In the genomic region with DNA sequence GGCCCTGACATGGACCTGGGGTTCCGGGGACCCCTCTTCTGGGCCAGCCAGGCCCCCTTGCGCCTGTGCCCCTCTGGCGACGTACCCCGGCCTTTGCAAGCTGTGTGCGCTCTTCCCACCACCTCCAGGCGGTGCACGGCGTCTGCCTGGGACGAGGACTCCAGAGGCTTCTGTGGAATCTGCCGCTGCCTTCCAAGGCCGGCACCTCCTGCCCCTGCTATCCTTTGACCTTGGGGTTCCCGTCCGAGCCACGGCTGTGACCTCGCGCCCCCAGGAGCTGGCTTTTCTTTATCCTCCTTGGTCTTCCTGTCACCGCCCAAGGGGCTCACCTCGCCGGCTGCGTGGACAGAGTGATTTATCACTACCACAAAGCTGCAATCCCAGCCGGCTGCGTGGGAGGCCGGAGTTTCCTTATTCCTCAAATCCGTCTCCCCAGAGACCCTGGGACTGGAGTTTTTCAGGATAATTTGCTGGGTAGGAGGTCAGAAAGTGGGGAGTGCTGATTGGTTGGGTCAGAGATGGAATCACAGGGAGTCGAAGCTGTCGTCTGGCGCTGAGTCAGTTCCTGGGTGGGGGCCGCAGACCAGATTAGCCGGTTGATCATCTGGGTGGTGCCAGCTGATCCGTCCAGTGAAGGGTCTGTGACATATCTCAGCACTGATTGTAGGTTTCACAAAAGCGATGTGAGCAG, we compare ENCODE assay signal across 9 cellular contexts. TPM values are rescaled to one million over a fixed set of nuclear protein-coding genes. Genes with fewer than 3 reads are reported as not detected.
DNase-seq lines count a peak whose midpoint lies in the region; ATAC-seq, FAIRE-seq and TF ChIP-seq lines count a peak whose summit lies in the region.
"Had no signal": no experiment of that assay in that cellular context is flagged by ENCODE, and none has a peak within 500 bp of the region (broad histone marks: within the 10 kb centered on the region; RNA-seq: fewer than 3 reads in every experiment).

No MANE protein-coding gene starts in this region.

- H3K9me3 ChIP-seq in A549, result no peaks in the 10 kb centered on the region
- H3K9me3 ChIP-seq in NT2/D1 (ENCODE audit: insufficient read depth, low read length), result no peaks in the 10 kb centered on the region

- DNase-seq in A549 (ENCODE audit: low read depth in 1 of 2, low spot score in 1 of 2), result peak; percentile 24 to 82
- no peak for DNase-seq in NT2/D1 (ENCODE audit: low read depth, low spot score)
- DNase-seq in fibroblast of the aortic adventitia (ENCODE audit: low read depth), result peak; percentile 80
- peak; percentile 11 for DNase-seq in myocyte (ENCODE audit: low read depth)
- DNase-seq in activated T-cell treated with anti-CD3 and anti-CD28 coated beads, Interleukin-2, amount 50 U/mL, for 24 hours, result no peak
- no peak for DNase-seq in GDM1 (lab: John Stamatoyannopoulos, UW)
- DNase-seq in NCI-H446 treated with DMSO at 0.1 percent for 48 hours (lab: John Stamatoyannopoulos, UW), result no peak
- DNase-seq in NCI-H1048 (lab: John Stamatoyannopoulos, UW), result no peak
- DNase-seq: activated gamma-delta T cell treated with Interleukin-2 at 50 U/mL for 16 hours had no signal

- CTCF ChIA-PET in A549 (lab: Yijun Ruan, JAX), result no interaction called here

- H3K27ac Mint-ChIP-seq in activated T-cell treated with anti-CD3 and anti-CD28 coated beads, Interleukin-2, amount 50 U/mL, for 24 hours, result no peak overlapping the region

- H3K27me3 Mint-ChIP-seq in activated T-cell treated with anti-CD3 and anti-CD28 coated beads, Interleukin-2, amount 50 U/mL, for 24 hours, result no peaks in the 10 kb centered on the region

- H3K27ac ChIP-seq in A549, result peak overlapping the region; percentile 93 to 96

- peak overlapping the region; percentile 22 for H3K4me3 ChIP-seq in A549
- H3K4me3 ChIP-seq in NT2/D1 (ENCODE audit: insufficient read length, low read depth), result no peak overlapping the region
- H3K4me3 ChIP-seq in fibroblast of the aortic adventitia (ENCODE audit: low read depth, low read length), result no peak overlapping the region

- no peaks in the 10 kb centered on the region for H3K36me3 Mint-ChIP-seq in activated T-cell treated with anti-CD3 and anti-CD28 coated beads, Interleukin-2, amount 50 U/mL, for 24 hours (ENCODE audit: low read depth)

- H3K4me1 ChIP-seq in A549, result peaks cover 64% of the 10 kb centered on the region
- H3K4me1 ChIP-seq in NT2/D1 (ENCODE audit: insufficient read depth, insufficient read length), result peaks cover 9% of the 10 kb centered on the region

- no peak for TF ChIP-seq CTCF in A549 (IDR thresholded peaks at IDR 0.05)
- no peak for TF ChIP-seq CTCF in fibroblast of the aortic adventitia (IDR thresholded peaks at IDR 0.05; ENCODE audit: insufficient read depth, low read length)

- TF ChIP-seq POLR2A in A549 (IDR thresholded peaks at IDR 0.05; ENCODE audit: low read length), result no peak

- peak; percentile 92 for FAIRE-seq in A549 (lab: Jason Lieb, UNC)

- no peaks in the 10 kb centered on the region for H3K36me3 ChIP-seq in NT2/D1 (ENCODE audit: insufficient read depth, insufficient read length, low read length)

- POLR2A ChIA-PET in A549 (lab: Yijun Ruan, JAX), result no interaction called here

- H3K9ac ChIP-seq in NT2/D1 (ENCODE audit: insufficient read length, low read depth), result peak overlapping the region; percentile 67

- peak overlapping the region; percentile 91 for H3K4me2 ChIP-seq in A549

- TF ChIP-seq EP300 in A549 (IDR thresholded peaks at IDR 0.05), result peak; percentile 16 to 35; a peak in 2 of 5 replicates

- peak; percentile 70 to 74 for ATAC-seq in A549

- 14% methylated on average over 31 of the region's 32 CpGs for WGBS in A549 (ENCODE audit: missing lambda C conversion rate)

- no peaks in the 10 kb centered on the region for H3K27me3 ChIP-seq in NT2/D1 (ENCODE audit: insufficient read depth, insufficient read length)

- H3K4me1 Mint-ChIP-seq in activated T-cell treated with anti-CD3 and anti-CD28 coated beads, Interleukin-2, amount 50 U/mL, for 24 hours (ENCODE audit: low read depth), result no peaks in the 10 kb centered on the region

- H3K4me3 Mint-ChIP-seq in activated T-cell treated with anti-CD3 and anti-CD28 coated beads, Interleukin-2, amount 50 U/mL, for 24 hours, result no peak overlapping the region

- no peaks in the 10 kb centered on the region for H3K9me3 Mint-ChIP-seq in activated T-cell treated with anti-CD3 and anti-CD28 coated beads, Interleukin-2, amount 50 U/mL, for 24 hours

- peak; percentile 16 to 30; a peak in 1 of 5 replicates for TF ChIP-seq RAD21 in A549 (conservative IDR thresholded peaks at IDR 0.05 in 1 of 2, IDR thresholded peaks at IDR 0.05 in 1 of 2)

TF ChIP-seq in A549, 52 proteins besides CTCF, POLR2A, EP300 and RAD21:
- TF ChIP-seq HOXB5 (CRISPR knock-in tag; IDR thresholded peaks at IDR 0.05) (peak; percentile 72; the same call in 1 of the 2 replicates), SMC3 (IDR thresholded peaks at IDR 0.05) (0 out of 3 replicates have a peak, but pooled peaks have one; percentile 13), BCL3 (IDR thresholded peaks at IDR 0.05) (no peak), CBX2 (IDR thresholded peaks at IDR 0.05; ENCODE audit: borderline replicate concordance, low read depth) (no peak), HOXB13 (CRISPR knock-in tag; IDR thresholded peaks at IDR 0.05; ENCODE audit: low read depth) (no peak), GATA3 (IDR thresholded peaks at IDR 0.05; ENCODE audit: borderline replicate concordance) (peak; percentile 25; the same call in 1 of the 2 replicates), MAFK (IDR thresholded peaks at IDR 0.05; ENCODE audit: partially characterized antibody) (peak; percentile 13), JUN (IDR thresholded peaks at IDR 0.05) (peak; percentile 8 to 30; a peak in 2 of 5 replicates), FOSL2 (IDR thresholded peaks at IDR 0.05) (no peak), FOSL2 (CRISPR knock-in tag; IDR thresholded peaks at IDR 0.05) (peak; percentile 37), MAX (IDR thresholded peaks at IDR 0.05) (peak; percentile 72), ZC3H11A (IDR thresholded peaks at IDR 0.05) (no peak), CHD4 (IDR thresholded peaks at IDR 0.05; ENCODE audit: borderline replicate concordance) (no peak), ATOH8 (CRISPR knock-in tag; IDR thresholded peaks at IDR 0.05; ENCODE audit: low read depth) (no peak)
- TF ChIP-seq, protein P1, sequence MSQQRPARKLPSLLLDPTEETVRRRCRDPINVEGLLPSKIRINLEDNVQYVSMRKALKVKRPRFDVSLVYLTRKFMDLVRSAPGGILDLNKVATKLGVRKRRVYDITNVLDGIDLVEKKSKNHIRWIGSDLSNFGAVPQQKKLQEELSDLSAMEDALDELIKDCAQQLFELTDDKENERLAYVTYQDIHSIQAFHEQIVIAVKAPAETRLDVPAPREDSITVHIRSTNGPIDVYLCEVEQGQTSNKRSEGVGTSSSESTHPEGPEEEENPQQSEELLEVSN (IDR thresholded peaks at IDR 0.05; ENCODE audit: borderline replicate concordance, low read depth), result peak; percentile 52; the same call in 1 of the 2 replicates

RNA-seq across cellular contexts. Expression of gene PLCXD1, which starts 19.9 kb away (rescaled TPM):
- 67.9 and 87.0 TPM in 2 replicates for polyA plus RNA-seq in A549 (2011; rRNA removed)
- polyA plus RNA-seq in A549 (2012; cell fraction: cytosol; rRNA removed), result 80.7 and 97.7 TPM in 2 replicates
- polyA plus RNA-seq in A549 (2012; cell fraction: nucleus; rRNA removed), result 200 and 211 TPM in 2 replicates
- 60.7 to 70.3 TPM (median 64.6 TPM) in 3 replicates for polyA plus RNA-seq in A549 (2017; fragmentation: RNase III; extraction: RNeasy Plus Mini Kit Qiagen cat#74134 plus additional on column Dnase treatment)
- 101 and 220 TPM in 2 replicates for polyA minus RNA-seq in A549 (2011; rRNA and poly(A)+ RNA removed)
- 7.8 and 9.5 TPM in 2 replicates for total RNA-seq in fibroblast of the aortic adventitia (ENCODE audit: low replicate concordance)
- 2.0 and 4.9 TPM in 2 replicates for total RNA-seq in myocyte
- 3.5 TPM for polyA plus RNA-seq in myocyte (2012)

RNA-seq across cellular contexts. Expression of gene GTPBP6, which starts 57.3 kb away (rescaled TPM):
- polyA plus RNA-seq in A549 (2011; rRNA removed) (22.9 and 26.0 TPM in 2 replicates), A549 (2017; fragmentation: RNase III; extraction: RNeasy Plus Mini Kit Qiagen cat#74134 plus additional on column Dnase treatment) (36.1 to 41.2 TPM (median 39.4 TPM) in 3 replicates)
- 64.3 and 74.2 TPM in 2 replicates for polyA plus RNA-seq in A549 (2012; cell fraction: cytosol; rRNA removed)
- polyA plus RNA-seq in A549 (2012; cell fraction: nucleus; rRNA removed), result 78.8 and 93.8 TPM in 2 replicates
- 10.2 and 14.8 TPM in 2 replicates for polyA minus RNA-seq in A549 (2011; rRNA and poly(A)+ RNA removed)
- total RNA-seq in fibroblast of the aortic adventitia (ENCODE audit: low replicate concordance) (20.3 and 28.8 TPM in 2 replicates), myocyte (78.7 and 82.3 TPM in 2 replicates)
- polyA plus RNA-seq in myocyte (2012), result 46.0 TPM

Comparison
In these comparisons a context has a peak if more than half of its experiments do, and no peak if none do; other contexts are left out.
1. DNase-seq: peak in A549 (2 of 2), fibroblast of the aortic adventitia (single experiment) and myocyte (single experiment); none in NT2/D1 (single experiment), activated T-cell treated with anti-CD3 and anti-CD28 coated beads, Interleukin-2, amount 50 U/mL, for 24 hours (single experiment), GDM1 (single experiment), NCI-H446 treated with DMSO at 0.1 percent for 48 hours (single experiment) and NCI-H1048 (single experiment).